In genomic region chr12:12474471-12474928, GRCh38 we compare ENCODE assay signal across 11 cellular contexts.
DNase-seq lines count a peak whose midpoint lies in the region; ATAC-seq and TF ChIP-seq lines count a peak whose summit lies in the region.
"Had no signal": no experiment of that assay in that cellular context is flagged by ENCODE, and none has a peak within 500 bp of the region (broad histone marks: within the 10 kb centered on the region; RNA-seq: fewer than 3 reads in every experiment).

No MANE protein-coding gene starts in this region.

- intact Hi-C loops in left colon (cut with DNase I, micrococcal nuclease) = no loop called here

- no peak overlapping the region for H3K4me3 ChIP-seq in foreskin fibroblast (ENCODE audit: low read depth in 1 of 2, low read length in 2 of 2)
- H3K4me3 ChIP-seq: thoracic aorta had no signal

- peak; percentile 53 for DNase-seq in activated CD4-positive, CD25-positive, alpha-beta regulatory T cell treated with anti-CD3 and anti-CD28 coated beads, Interleukin-2, amount 50 U/mL, for 72 hours
- no peak for DNase-seq in left colon
- no peak for DNase-seq in foreskin fibroblast
- no peak for DNase-seq in iPS-NIHi7 (ENCODE audit: extremely low spot score)
- no peak for DNase-seq in UCSD-AML1 (lab: John Stamatoyannopoulos, UW; ENCODE audit: unreplicated experiment)
- DNase-seq: naive B cell, SIG-M5 had no signal

- ATAC-seq in GM18505 (IDR thresholded peaks at IDR 0.05; ENCODE audit: unreplicated experiment) (peak; percentile 6), GM21786 (IDR thresholded peaks at IDR 0.05; ENCODE audit: unreplicated experiment) (peak; percentile 13), left colon (peak; percentile 3), GM18868 (IDR thresholded peaks at IDR 0.05; ENCODE audit: unreplicated experiment) (no peak)

- TF ChIP-seq POLR2A in GM18505 (IDR thresholded peaks at IDR 0.05; ENCODE audit: borderline replicate concordance, extremely low read depth, insufficient read depth, insufficient read length) = no peak

- TF ChIP-seq CTCF in foreskin fibroblast (IDR thresholded peaks at IDR 0.05; ENCODE audit: low read depth, low read length) = no peak
